ENCODE assay signal across 2 cellular contexts in the genomic region with DNA sequence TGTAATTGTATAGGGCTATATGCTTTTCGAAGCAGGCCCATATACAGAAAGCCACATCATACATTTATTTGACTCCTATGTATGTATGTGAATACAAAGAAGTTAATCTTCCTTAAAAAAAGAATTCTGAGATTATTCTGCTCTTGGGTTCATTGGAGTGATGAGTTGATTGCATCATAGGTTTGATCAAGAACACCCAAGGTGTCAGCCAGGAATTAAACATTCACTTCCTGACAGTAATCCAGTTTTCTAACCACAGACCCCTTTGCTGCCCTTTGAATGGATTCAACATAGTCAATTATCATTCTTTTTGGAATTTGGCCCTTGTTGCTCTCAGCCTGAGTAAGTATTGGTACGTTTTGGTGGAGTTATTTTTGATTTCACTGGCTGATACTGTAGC.
TF ChIP-seq lines count a peak whose summit lies in the region.

No MANE protein-coding gene starts in this region.

TF ChIP-seq in HepG2, 621 proteins besides CTCF, POLR2A, EP300 and RAD21 (continued from another document):
- TF ChIP-seq GTF2F1 (IDR thresholded peaks at IDR 0.05; ENCODE audit: low read length) (no peak), TOE1 (CRISPR knock-in tag; IDR thresholded peaks at IDR 0.05) (no peak), CEBPB (IDR thresholded peaks at IDR 0.05; ENCODE audit: borderline replicate concordance, low read depth, low read length) (peak; percentile 42; the same call in 1 of the 2 replicates)
- TF ChIP-seq, protein P1, sequence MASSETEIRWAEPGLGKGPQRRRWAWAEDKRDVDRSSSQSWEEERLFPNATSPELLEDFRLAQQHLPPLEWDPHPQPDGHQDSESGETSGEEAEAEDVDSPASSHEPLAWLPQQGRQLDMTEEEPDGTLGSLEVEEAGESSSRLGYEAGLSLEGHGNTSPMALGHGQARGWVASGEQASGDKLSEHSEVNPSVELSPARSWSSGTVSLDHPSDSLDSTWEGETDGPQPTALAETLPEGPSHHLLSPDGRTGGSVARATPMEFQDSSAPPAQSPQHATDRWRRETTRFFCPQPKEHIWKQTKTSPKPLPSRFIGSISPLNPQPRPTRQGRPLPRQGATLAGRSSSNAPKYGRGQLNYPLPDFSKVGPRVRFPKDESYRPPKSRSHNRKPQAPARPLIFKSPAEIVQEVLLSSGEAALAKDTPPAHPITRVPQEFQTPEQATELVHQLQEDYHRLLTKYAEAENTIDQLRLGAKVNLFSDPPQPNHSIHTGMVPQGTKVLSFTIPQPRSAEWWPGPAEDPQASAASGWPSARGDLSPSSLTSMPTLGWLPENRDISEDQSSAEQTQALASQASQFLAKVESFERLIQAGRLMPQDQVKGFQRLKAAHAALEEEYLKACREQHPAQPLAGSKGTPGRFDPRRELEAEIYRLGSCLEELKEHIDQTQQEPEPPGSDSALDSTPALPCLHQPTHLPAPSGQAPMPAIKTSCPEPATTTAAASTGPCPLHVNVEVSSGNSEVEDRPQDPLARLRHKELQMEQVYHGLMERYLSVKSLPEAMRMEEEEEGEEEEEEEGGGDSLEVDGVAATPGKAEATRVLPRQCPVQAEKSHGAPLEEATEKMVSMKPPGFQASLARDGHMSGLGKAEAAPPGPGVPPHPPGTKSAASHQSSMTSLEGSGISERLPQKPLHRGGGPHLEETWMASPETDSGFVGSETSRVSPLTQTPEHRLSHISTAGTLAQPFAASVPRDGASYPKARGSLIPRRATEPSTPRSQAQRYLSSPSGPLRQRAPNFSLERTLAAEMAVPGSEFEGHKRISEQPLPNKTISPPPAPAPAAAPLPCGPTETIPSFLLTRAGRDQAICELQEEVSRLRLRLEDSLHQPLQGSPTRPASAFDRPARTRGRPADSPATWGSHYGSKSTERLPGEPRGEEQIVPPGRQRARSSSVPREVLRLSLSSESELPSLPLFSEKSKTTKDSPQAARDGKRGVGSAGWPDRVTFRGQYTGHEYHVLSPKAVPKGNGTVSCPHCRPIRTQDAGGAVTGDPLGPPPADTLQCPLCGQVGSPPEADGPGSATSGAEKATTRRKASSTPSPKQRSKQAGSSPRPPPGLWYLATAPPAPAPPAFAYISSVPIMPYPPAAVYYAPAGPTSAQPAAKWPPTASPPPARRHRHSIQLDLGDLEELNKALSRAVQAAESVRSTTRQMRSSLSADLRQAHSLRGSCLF (CRISPR knock-in tag; IDR thresholded peaks at IDR 0.05; ENCODE audit: borderline replicate concordance): no peak

TF ChIP-seq in IMR-90, 13 proteins besides CTCF, POLR2A, EP300 and RAD21 (continued from another document):
- TF ChIP-seq SMC3 (IDR thresholded peaks at IDR 0.05; ENCODE audit: low read depth, low read length) (no peak), FOS (IDR thresholded peaks at IDR 0.05; ENCODE audit: low read depth, low read length) (no peak), CHD1 (IDR thresholded peaks at IDR 0.05; ENCODE audit: low read depth, low read length) (no peak), MAZ (IDR thresholded peaks at IDR 0.05; ENCODE audit: borderline replicate concordance, low read depth, low read length) (no peak), BHLHE40 (IDR thresholded peaks at IDR 0.05; ENCODE audit: low read depth, low read length) (no peak), RFX5 (IDR thresholded peaks at IDR 0.05; ENCODE audit: low read depth, low read length) (no peak)
- TF ChIP-seq, protein P2, sequence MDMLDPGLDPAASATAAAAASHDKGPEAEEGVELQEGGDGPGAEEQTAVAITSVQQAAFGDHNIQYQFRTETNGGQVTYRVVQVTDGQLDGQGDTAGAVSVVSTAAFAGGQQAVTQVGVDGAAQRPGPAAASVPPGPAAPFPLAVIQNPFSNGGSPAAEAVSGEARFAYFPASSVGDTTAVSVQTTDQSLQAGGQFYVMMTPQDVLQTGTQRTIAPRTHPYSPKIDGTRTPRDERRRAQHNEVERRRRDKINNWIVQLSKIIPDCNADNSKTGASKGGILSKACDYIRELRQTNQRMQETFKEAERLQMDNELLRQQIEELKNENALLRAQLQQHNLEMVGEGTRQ (IDR thresholded peaks at IDR 0.05; ENCODE audit: low read depth, low read length): no peak
